In genomic region chr10:49270565-49270964, GRCh38 we compare ENCODE assay signal across 26 cellular contexts. TPM values are rescaled to one million over a fixed set of nuclear protein-coding genes. Genes with fewer than 3 reads are reported as not detected.
"Had no signal": no experiment of that assay in that cellular context is flagged by ENCODE, and none has a peak within 500 bp of the region (broad histone marks: within the 10 kb centered on the region; RNA-seq: fewer than 3 reads in every experiment).

No MANE protein-coding gene starts in this region.

- H3K27ac Mint-ChIP-seq: activated CD8-positive, alpha-beta T cell treated with anti-CD3 and anti-CD28 coated beads for 36 hours; activated naive CD4-positive, alpha-beta T cell treated with anti-CD3 and anti-CD28 coated beads, Interleukin-2, amount 10 ng/mL, durations not matched to agents 7 days and 5 days; activated T-cell treated with anti-CD3 and anti-CD28 coated beads, Interleukin-2, amount 50 U/mL, for 72 hours; activated T-helper 2 cell treated with anti-CD3 and anti-CD28 coated beads, Interferon-gamma antibody, Interleukin-2, Interleukin-4, amounts not matched to agents 10 μg/mL and 5 μg/mL and 100 μg/mL, durations not matched to agents 14 hours and 24 hours and 36 hours had no signal

- H3K4me3 Mint-ChIP-seq: activated CD8-positive, alpha-beta T cell treated with anti-CD3 and anti-CD28 coated beads for 36 hours; activated naive CD4-positive, alpha-beta T cell treated with anti-CD3 and anti-CD28 coated beads, Interleukin-2, amount 10 ng/mL, durations not matched to agents 7 days and 5 days; activated naive CD8-positive, alpha-beta T cell treated with anti-CD3 and anti-CD28 coated beads, Interleukin-2, amount 10 ng/mL, durations not matched to agents 7 days and 5 days; activated T-cell treated with anti-CD3 and anti-CD28 coated beads, Interleukin-2, amount 50 U/mL, for 72 hours had no signal

- H3K27me3 ChIP-seq: adrenal gland had no signal

- H3K27me3 Mint-ChIP-seq: activated CD8-positive, alpha-beta T cell treated with anti-CD3 and anti-CD28 coated beads for 36 hours had no signal

- H3K4me1 ChIP-seq: adrenal gland had no signal

- H3K36me3 ChIP-seq: adrenal gland had no signal

- DNase-seq: activated CD4-positive, alpha-beta T cell treated with anti-CD3 and anti-CD28 coated beads for 4 hours; activated CD8-positive, alpha-beta memory T cell treated with anti-CD3 and anti-CD28 coated beads, Interleukin-2, amount 50 U/mL, for 4 hours; activated CD8-positive, alpha-beta T cell treated with anti-CD3 and anti-CD28 coated beads for 36 hours; activated gamma-delta T cell treated with Interleukin-2 at 50 U/mL for 16 hours; activated naive CD4-positive, alpha-beta T cell treated with anti-CD3 and anti-CD28 coated beads, Interleukin-2, amount 10 ng/mL, durations not matched to agents 7 days and 5 days; activated naive CD8-positive, alpha-beta T cell treated with anti-CD3 and anti-CD28 coated beads, Interleukin-2, amount 10 ng/mL, durations not matched to agents 7 days and 5 days; activated T-cell treated with anti-CD3 and anti-CD28 coated beads, Interleukin-2, amount 50 U/mL, for 72 hours; adrenal gland; anterior cingulate cortex; Karpas-422; NCI-H1105 treated with DMSO at 0.1 percent for 48 hours; NCI-H1436 treated with DMSO at 0.1 percent for 48 hours; NCI-H187; NCI-H2081; NCI-H510A treated with DMSO at 0.1 percent for 48 hours; NCI-H69; NK-92 treated with Interleukin-12 subunit alpha and Interleukin-12 subunit beta, amount 100 ng/mL, for 24 hours; OCI-M1; RPMI8226; T-helper 1 cell had no signal

- ATAC-seq: activated CD4-positive, CD25-positive, alpha-beta regulatory T cell treated with anti-CD3 and anti-CD28 coated beads, Interleukin-2, amount 50 U/mL, for 24 hours; activated CD8-positive, alpha-beta T cell treated with anti-CD3 and anti-CD28 coated beads for 36 hours; activated T-cell treated with anti-CD3 and anti-CD28 coated beads, Interleukin-2, amount 50 U/mL, for 72 hours; K562; Panc1 had no signal

- H3K4me3 ChIP-seq: adrenal gland, K562, SK-N-MC had no signal

- H3K27ac ChIP-seq: adrenal gland, SK-N-MC had no signal

- H3K36me3 Mint-ChIP-seq: activated naive CD4-positive, alpha-beta T cell treated with anti-CD3 and anti-CD28 coated beads, Interleukin-2, amount 10 ng/mL, durations not matched to agents 7 days and 5 days had no signal

RNA-seq across cellular contexts. Expression of gene C10orf71, which starts 28.4 kb away (rescaled TPM):
- total RNA-seq: activated CD8-positive, alpha-beta T cell treated with anti-CD3 and anti-CD28 coated beads for 36 hours; activated naive CD8-positive, alpha-beta T cell treated with anti-CD3 and anti-CD28 coated beads, Interleukin-2, amount 10 ng/mL, durations not matched to agents 7 days and 5 days; activated T-cell treated with anti-CD3 and anti-CD28 coated beads, Interleukin-2, amount 50 U/mL, for 72 hours; activated T-helper 2 cell treated with anti-CD3 and anti-CD28 coated beads, Interferon-gamma antibody, Interleukin-2, Interleukin-4, amounts not matched to agents 10 μg/mL and 5 μg/mL and 100 μg/mL, durations not matched to agents 14 hours and 24 hours and 36 hours; T-helper 2 cell treated with Interferon-gamma antibody and Interleukin-4, amounts not matched to agents 100 ng/mL and 5 ng/mL, for 36 hours had no signal
